ENCODE assay signal across 9 cellular contexts in the genomic region with DNA sequence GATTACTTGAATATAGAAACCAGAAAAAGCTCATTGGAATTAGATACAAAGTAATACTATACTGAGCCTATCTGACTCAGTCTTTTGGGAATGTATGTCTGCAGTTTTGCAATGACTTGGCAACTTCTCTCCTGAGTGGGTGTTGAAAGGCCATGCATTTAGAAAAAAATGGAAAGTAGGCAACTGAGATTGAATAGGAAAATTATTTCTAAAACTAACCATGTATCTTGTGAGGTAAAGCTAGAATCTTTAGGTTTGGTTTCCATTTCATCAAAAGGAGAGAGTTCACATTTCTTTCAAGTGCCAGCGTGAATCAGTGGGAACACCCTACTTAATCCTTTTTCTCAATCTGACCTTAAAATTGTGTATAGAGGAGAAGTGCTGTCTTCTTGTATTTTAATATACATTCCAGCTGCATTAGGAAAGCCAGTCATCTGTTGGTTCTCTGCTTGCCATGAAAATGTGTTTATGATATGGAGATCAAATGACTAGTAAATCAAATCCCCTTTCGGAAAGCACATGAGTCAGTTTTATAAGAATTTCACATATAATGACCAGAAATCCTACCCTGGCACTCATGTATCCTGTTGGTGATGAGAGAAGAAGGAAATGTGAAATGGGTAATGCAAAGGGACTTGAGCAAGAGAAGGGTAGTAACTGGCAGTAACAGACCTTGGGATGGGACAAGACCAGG. TPM values are rescaled to one million over a fixed set of nuclear protein-coding genes. Genes with fewer than 3 reads are reported as not detected.
A peak's percentile ranks its signal among the peaks of the same experiment; 100 is the strongest.
DNase-seq lines count a peak whose midpoint lies in the region; ATAC-seq and TF ChIP-seq lines count a peak whose summit lies in the region.
"Had no signal": no experiment of that assay in that cellular context is flagged by ENCODE, and none has a peak within 500 bp of the region (broad histone marks: within the 10 kb centered on the region; RNA-seq: fewer than 3 reads in every experiment).

No MANE protein-coding gene starts in this region.

- peak overlapping the region; percentile 7 for H4K91ac ChIP-seq in mesenchymal stem cell (ENCODE audit: low read length)

- TF ChIP-seq CTCF in A673 (conservative IDR thresholded peaks at IDR 0.05; ENCODE audit: low read depth, low read length) (no peak), HL-60 (IDR thresholded peaks at IDR 0.05; ENCODE audit: insufficient read depth, low read length) (no peak), mammary epithelial cell (conservative IDR thresholded peaks at IDR 0.05 in 1 of 2, IDR thresholded peaks at IDR 0.05 in 1 of 2; ENCODE audit: extremely low read depth in 1 of 2, insufficient read depth in 1 of 2, low read depth in 1 of 2, low read length in 2 of 2) (no peak)

- H2BK120ac ChIP-seq in mesenchymal stem cell (ENCODE audit: low read depth, low read length) = no peak overlapping the region

- no peaks in the 10 kb centered on the region for H3K27me3 ChIP-seq in A673 (replicated peaks; ENCODE audit: insufficient read depth, low read depth, low read length, poor library complexity)
- no peaks in the 10 kb centered on the region for H3K27me3 ChIP-seq in HL-60 (ENCODE audit: insufficient read depth, poor library complexity, severe bottlenecking)
- no peaks in the 10 kb centered on the region for H3K27me3 ChIP-seq in mammary epithelial cell (ENCODE audit: insufficient read depth, low read length)
- H3K27me3 ChIP-seq in mesenchymal stem cell (ENCODE audit: control insufficient read depth in 1 of 2, insufficient read depth in 1 of 2, low read length in 2 of 2) = no peaks in the 10 kb centered on the region

- dilution Hi-C loops in mammary epithelial cell (cut with HindIII; ENCODE audit: low sequenced_read_pairs) = no loop called here

- H3K9ac ChIP-seq in mammary epithelial cell (ENCODE audit: insufficient read depth, low read length) = peak overlapping the region; percentile 42
- H3K9ac ChIP-seq in mesenchymal stem cell (ENCODE audit: low read length) = peak overlapping the region; percentile 74

- CTCF ChIA-PET in A673 (lab: Charles Lee) = no interaction called here
- CTCF ChIA-PET in mammary epithelial cell (lab: Charles Lee; ENCODE audit: low non-redundant PET) = interaction anchor here (0.6 kb wide), 1 partner anchor 11 kb away, joined by 12 read pairs; no protein-coding TSS in a partner anchor

- intact Hi-C loops in A673 (cut with micrococcal nuclease; ENCODE audit: unreplicated experiment) (no loop called here), mammary epithelial cell (cut with micrococcal nuclease) (loop anchor here (1.0 kb wide), 1 partner anchor 30 kb away; the partner anchor contains the start of gene NFX1)

- H3K14ac ChIP-seq in mesenchymal stem cell (ENCODE audit: low read length in 2 of 2) = no peak overlapping the region

- peak overlapping the region; percentile 100 for H2AK5ac ChIP-seq in mesenchymal stem cell (ENCODE audit: low read length, severe bottlenecking)

- no peaks in the 10 kb centered on the region for H4K20me1 ChIP-seq in mammary epithelial cell (ENCODE audit: insufficient read depth, low read length)

- ATAC-seq in HG02981 (IDR thresholded peaks at IDR 0.05; ENCODE audit: unreplicated experiment) (no peak), HG03139 (IDR thresholded peaks at IDR 0.05; ENCODE audit: unreplicated experiment) (no peak)

- H2BK15ac ChIP-seq in mesenchymal stem cell (ENCODE audit: low read depth, poor library complexity, severe bottlenecking) = no peak overlapping the region

- H2AFZ ChIP-seq in mammary epithelial cell (ENCODE audit: low read depth, low read length) (no peak overlapping the region), mesenchymal stem cell (ENCODE audit: low read depth, low read length) (no peak overlapping the region)

- H3K18ac ChIP-seq in mesenchymal stem cell (ENCODE audit: low read depth in 1 of 2, low read length in 2 of 2) = peak overlapping the region; percentile 52 to 66

- no peaks in the 10 kb centered on the region for H3K9me3 ChIP-seq in A673 (ENCODE audit: low read depth, low read length, poor library complexity, severe bottlenecking)
- no peaks in the 10 kb centered on the region for H3K9me3 ChIP-seq in mammary epithelial cell (replicated peaks; ENCODE audit: insufficient read depth, low read length)
- no peaks in the 10 kb centered on the region for H3K9me3 ChIP-seq in mesenchymal stem cell (ENCODE audit: control insufficient read depth, low read length)

- peak overlapping the region; percentile 59 for H3K4me2 ChIP-seq in mammary epithelial cell (ENCODE audit: insufficient read depth, low read depth, low read length)
- peak overlapping the region; percentile 22 for H3K4me2 ChIP-seq in mesenchymal stem cell (ENCODE audit: low read length, poor library complexity, severe bottlenecking)

- BruUV-seq in A673 (replicated peaks; lab: Mats Ljungman, UMichigan) (TSS peak; percentile 6), mammary epithelial cell (replicated peaks; lab: Mats Ljungman, UMichigan) (TSS peak; percentile 48)

- H3K4me3 ChIP-seq in A673 (ENCODE audit: low read depth, low read length, poor library complexity, severe bottlenecking) = no peak overlapping the region
- H3K4me3 ChIP-seq in HL-60 (replicated peaks; ENCODE audit: insufficient read depth, low read length) = no peak overlapping the region
- H3K4me3 ChIP-seq in mammary epithelial cell (replicated peaks in 1 of 3; ENCODE audit: insufficient read depth in 1 of 3, low read depth in 2 of 3, low read length in 3 of 3) = no peak overlapping the region
- H3K4me3 ChIP-seq in mesenchymal stem cell (ENCODE audit: insufficient read depth in 1 of 2, low read depth in 1 of 2, low read length in 2 of 2) = peak overlapping the region in 1 of 2 experiments; percentile 9

- POLR2A ChIA-PET in A673 (lab: Charles Lee; ENCODE audit: low non-redundant PET) = no interaction called here

- in situ Hi-C loops in mammary epithelial cell (cut with MboI; ENCODE audit: low sequenced_read_pairs in 2 of 2) = no loop called here

- H3K79me1 ChIP-seq in mesenchymal stem cell (replicated peaks; ENCODE audit: low read length, poor library complexity, severe bottlenecking) = peaks cover 9% of the 10 kb centered on the region

- H3K23ac ChIP-seq in mesenchymal stem cell (ENCODE audit: low read length in 2 of 2) = no peak overlapping the region

- H2BK5ac ChIP-seq in mesenchymal stem cell (ENCODE audit: low read depth, low read length, poor library complexity, severe bottlenecking) = peak overlapping the region; percentile 79

- H2BK12ac ChIP-seq in mesenchymal stem cell (ENCODE audit: low read length in 2 of 2) = peak overlapping the region; percentile 78 to 96

- H4K8ac ChIP-seq in mesenchymal stem cell (ENCODE audit: low read length) = peak overlapping the region; percentile 27

- H3K4me1 ChIP-seq in A673 (ENCODE audit: insufficient read depth, low read length, poor library complexity, severe bottlenecking) = peaks cover 5% of the 10 kb centered on the region
- peaks cover 19% of the 10 kb centered on the region for H3K4me1 ChIP-seq in mammary epithelial cell (ENCODE audit: insufficient read depth, low read length)
- peaks cover 6% of the 10 kb centered on the region for H3K4me1 ChIP-seq in mesenchymal stem cell (ENCODE audit: control insufficient read depth, insufficient read depth, low read depth, low read length)

- 60% methylated on average over 2 of the region's 2 CpGs for WGBS in mammary epithelial cell (ENCODE audit: low coverage, missing lambda C conversion rate)
- no CpG with 5 or more reads among the region's 2 CpGs for WGBS in mesenchymal stem cell

- peak overlapping the region in 1 of 2 experiments; percentile 75 for H3K4ac ChIP-seq in mesenchymal stem cell (ENCODE audit: low read depth in 1 of 2, low read length in 2 of 2)

- H3K79me2 ChIP-seq in mammary epithelial cell (ENCODE audit: insufficient read depth, low read length) = peaks cover 11% of the 10 kb centered on the region

- peak; percentile 73 for DNase-seq in A673 (ENCODE audit: low spot score)
- DNase-seq in HL-60 (ENCODE audit: low read depth in 1 of 2, low spot score in 1 of 2) = no peak
- peak; percentile 89 for DNase-seq in mammary epithelial cell
- peak; percentile 95 for DNase-seq in mesenchymal stem cell
- DNase-seq in GDM1 (lab: John Stamatoyannopoulos, UW) = no peak
- DNase-seq in hypothalamus (lab: John Stamatoyannopoulos, UW) = no peak
- DNase-seq: NCI-H1436 treated with DMSO at 0.1 percent for 48 hours had no signal

- H3K36me3 ChIP-seq in A673 (ENCODE audit: insufficient read depth, low read length, poor library complexity, severe bottlenecking) = peaks cover 47% of the 10 kb centered on the region
- H3K36me3 ChIP-seq in mammary epithelial cell (ENCODE audit: insufficient read depth, low read length) = peaks cover 24% of the 10 kb centered on the region
- peaks cover 22 to 76% of the 10 kb centered on the region in 2 experiments for H3K36me3 ChIP-seq in mesenchymal stem cell (ENCODE audit: control insufficient read depth in 1 of 2, insufficient read depth in 2 of 2, low read depth in 1 of 2, low read length in 2 of 2)

- H3K27ac ChIP-seq in A673 (ENCODE audit: low read depth, low read length, poor library complexity, severe bottlenecking) (peak overlapping the region; percentile 83), HL-60 (replicated peaks) (peak overlapping the region; percentile 5; the same call in 1 of the 2 replicates), mammary epithelial cell (ENCODE audit: insufficient read depth, low read depth, low read length) (peak overlapping the region; percentile 72), mesenchymal stem cell (ENCODE audit: low read length, poor library complexity, severe bottlenecking) (peak overlapping the region; percentile 99)

RNA-seq across cellular contexts. Expression of gene NFX1, which starts 30.4 kb away (rescaled TPM):
- total RNA-seq in A673 (2021) (36.3 and 40.0 TPM in 2 replicates), mammary epithelial cell (10 to 100 TPM; 29.8 to 47.2 TPM)
- polyA plus RNA-seq in mammary epithelial cell = 23.8 TPM
- polyA minus RNA-seq in mammary epithelial cell = 33.1 TPM
- 21.7 TPM for polyA plus RNA-seq in mesenchymal stem cell (2013, experiment 1 of 2)
- polyA plus RNA-seq in mesenchymal stem cell (2013, experiment 2 of 2) = 21.5 TPM

RNA-seq across cellular contexts. Expression of gene CHMP5, which starts 55.9 kb away (rescaled TPM):
- total RNA-seq in A673 (2021) (74.4 and 74.6 TPM in 2 replicates), mammary epithelial cell (10 to 100 TPM; 52.7 to 54.0 TPM)
- polyA plus RNA-seq in mammary epithelial cell = 50.6 TPM
- polyA minus RNA-seq in mammary epithelial cell = 30.3 TPM
- polyA plus RNA-seq in mesenchymal stem cell (2013, experiment 1 of 2) = 55.8 TPM
- polyA plus RNA-seq in mesenchymal stem cell (2013, experiment 2 of 2) = 60.2 TPM

RNA-seq across cellular contexts. Expression of gene BAG1, which starts 56.2 kb away (rescaled TPM):
- total RNA-seq in A673 (2021) (48.4 and 52.7 TPM in 2 replicates), mammary epithelial cell (10 to 100 TPM; 28.5 to 30.9 TPM)
- polyA plus RNA-seq in mammary epithelial cell = 20.3 TPM
- 5.4 TPM for polyA minus RNA-seq in mammary epithelial cell
- 33.1 TPM for polyA plus RNA-seq in mesenchymal stem cell (2013, experiment 1 of 2)
- polyA plus RNA-seq in mesenchymal stem cell (2013, experiment 2 of 2) = 33.0 TPM

Comparison
In these comparisons a context has a peak if more than half of its experiments do, and no peak if none do; other contexts are left out.
1. DNase-seq: peak in A673 (single experiment), mammary epithelial cell (single experiment) and mesenchymal stem cell (single experiment); none in HL-60 (0 of 2), GDM1 (single experiment) and hypothalamus (0 of 51).
2. H3K27ac ChIP-seq: peak in every context shown above with its lines; median percentile 99 in mesenchymal stem cell; 83 in A673; 72 in mammary epithelial cell; 5 in HL-60.